ENCODE assay signal across 22 cellular contexts in the genomic region with DNA sequence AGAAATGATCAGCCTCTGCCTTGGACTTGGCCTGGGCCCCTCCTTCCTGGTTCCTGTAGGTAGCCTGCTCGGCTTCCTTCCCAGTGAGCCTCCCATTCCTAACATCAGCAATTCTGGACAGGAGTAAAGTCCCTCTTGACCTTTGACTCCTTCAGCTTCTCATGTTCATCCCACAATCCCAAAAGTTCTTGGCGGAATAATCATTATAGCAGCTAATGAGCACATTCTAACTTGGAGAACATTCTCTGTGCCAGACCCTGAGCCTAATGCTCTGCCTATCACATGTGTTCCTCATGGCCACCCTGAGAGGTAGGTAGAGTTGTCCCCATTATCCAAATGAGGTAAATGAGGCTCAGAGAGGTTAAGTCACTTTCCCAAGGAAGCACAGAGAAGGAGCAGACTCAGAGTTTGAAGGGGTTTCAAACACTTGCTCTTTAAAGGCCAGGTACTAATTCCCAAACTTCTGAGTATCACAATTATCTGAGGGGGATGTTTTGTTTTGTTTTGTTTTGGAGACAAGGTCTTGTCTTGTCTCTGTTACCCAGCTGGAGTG. TPM values are rescaled to one million over a fixed set of nuclear protein-coding genes. Genes with fewer than 3 reads are reported as not detected.
DNase-seq lines count a peak whose midpoint lies in the region; ATAC-seq, FAIRE-seq and TF ChIP-seq lines count a peak whose summit lies in the region.
"Had no signal": no experiment of that assay in that cellular context is flagged by ENCODE, and none has a peak within 500 bp of the region (broad histone marks: within the 10 kb centered on the region; RNA-seq: fewer than 3 reads in every experiment).

No MANE protein-coding gene starts in this region.

- H3K9me3 ChIP-seq in HepG2 (ENCODE audit: low read length), result no peaks in the 10 kb centered on the region
- no peaks in the 10 kb centered on the region for H3K9me3 ChIP-seq in small intestine (ENCODE audit: control insufficient read depth, low read depth)
- H3K9me3 ChIP-seq: BLaER1 treated with 17β-estradiol and CSF1 and Interleukin-3, amounts not matched to agents 10 nM and 100 nM; MG63 had no signal

- H3K36me3 ChIP-seq in HepG2 (replicated peaks in 1 of 2; ENCODE audit: control insufficient read depth in 1 of 2, insufficient read depth in 2 of 2, low read length in 2 of 2), result no peaks in the 10 kb centered on the region
- H3K36me3 ChIP-seq in small intestine (ENCODE audit: control insufficient read depth in 2 of 2, insufficient read depth in 2 of 2, low read length in 2 of 2), result no peaks in the 10 kb centered on the region
- no peaks in the 10 kb centered on the region for H3K36me3 ChIP-seq in brain microvascular endothelial cell (replicated peaks)
- H3K36me3 ChIP-seq: BLaER1 treated with 17β-estradiol and CSF1 and Interleukin-3, amounts not matched to agents 10 nM and 100 nM; MG63 had no signal

- H3K27ac Mint-ChIP-seq in T-helper 2 cell treated with Interferon-gamma antibody and Interleukin-4, amounts not matched to agents 5 μg/mL and 100 μg/mL, for 36 hours, result peak overlapping the region; percentile 31

- no peaks in the 10 kb centered on the region for H4K20me1 ChIP-seq in HepG2 (ENCODE audit: insufficient read depth, low read length)
- H4K20me1 ChIP-seq: BLaER1 treated with 17β-estradiol and CSF1 and Interleukin-3, amounts not matched to agents 10 nM and 100 nM had no signal

- in situ Hi-C loops in HepG2 (cut with HindIII; ENCODE audit: extremely low pct_ligation_motif_present, low pct_unique_long_range_greater_than_20kb), result loop anchor here (5.0 kb wide), 2 partner anchors 45 to 115 kb away; partner anchors contain the start of gene SLC27A4
- in situ Hi-C loops in brain microvascular endothelial cell (cut with HindIII; ENCODE audit: low pct_ligation_motif_present, low sequenced_read_pairs), result no loop called here

- TF ChIP-seq CTCF in VCaP (conservative IDR thresholded peaks at IDR 0.05), result no peak
- TF ChIP-seq CTCF in HepG2 (CRISPR knock-in tag; IDR thresholded peaks at IDR 0.05), result no peak
- TF ChIP-seq CTCF in brain microvascular endothelial cell (IDR thresholded peaks at IDR 0.05; ENCODE audit: low read depth, low read length, missing control alignments), result no peak

- H3K36me3 Mint-ChIP-seq in T-helper 2 cell treated with Interferon-gamma antibody and Interleukin-4, amounts not matched to agents 5 μg/mL and 100 μg/mL, for 36 hours (ENCODE audit: low read depth), result no peaks in the 10 kb centered on the region

- TF ChIP-seq EP300 in HepG2 (IDR thresholded peaks at IDR 0.05; ENCODE audit: low read depth in 2 of 2, low read length in 2 of 2) (0 out of 4 replicates have a peak, but pooled peaks of 1 of the 2 experiments have one; percentile 1), HepG2 (CRISPR knock-in tag; IDR thresholded peaks at IDR 0.05; ENCODE audit: borderline replicate concordance) (no peak)

- POLR2A ChIA-PET in HepG2 (lab: Yijun Ruan, JAX), result interaction anchor here (1.1 to 2.8 kb wide), 5 partner anchors 9 to 74 kb away, joined by 3 to 34 read pairs (median 12); partner anchors contain the start of genes GOLGA2, SWI5 and URM1

- ATAC-seq in HepG2 (no peak), GM18505 (IDR thresholded peaks at IDR 0.05; ENCODE audit: unreplicated experiment) (no peak)
- ATAC-seq: GM12878, PC-3 had no signal

- BruUV-seq in HepG2 (replicated peaks; lab: Mats Ljungman, UMichigan), result no TSS peak

- 75% methylated on average over 1 of the region's 2 CpGs for WGBS in HepG2 (ENCODE audit: low lambda C conversion rate)
- 44 to 73% (median 68%) methylated on average over 2 of the region's 2 CpGs for WGBS in small intestine, 3 donors

- H3K4me3 Mint-ChIP-seq in T-helper 2 cell treated with Interferon-gamma antibody and Interleukin-4, amounts not matched to agents 5 μg/mL and 100 μg/mL, for 36 hours, result no peak overlapping the region
- H3K4me3 Mint-ChIP-seq: CD8-positive, alpha-beta memory T cell had no signal

- H3K4me1 Mint-ChIP-seq in T-helper 2 cell treated with Interferon-gamma antibody and Interleukin-4, amounts not matched to agents 5 μg/mL and 100 μg/mL, for 36 hours (ENCODE audit: low read depth), result peaks cover 3% of the 10 kb centered on the region

- no peak for DNase-seq in T-helper 2 cell treated with Interferon-gamma antibody and Interleukin-4, amounts not matched to agents 5 μg/mL and 100 μg/mL, for 36 hours (ENCODE audit: low spot score)
- no peak for DNase-seq in T-helper 2 cell
- no peak for DNase-seq in HepG2 (ENCODE audit: low spot score)
- peak; percentile 61 for DNase-seq in small intestine
- DNase-seq in brain microvascular endothelial cell, result no peak
- no peak for DNase-seq in NCI-H2227 (lab: John Stamatoyannopoulos, UW; ENCODE audit: unreplicated experiment)
- DNase-seq: CD8-positive, alpha-beta memory T cell; DND-41; Karpas-422; MG63; NCI-H1092; NCI-H146; NCI-H2081; NCI-H510A treated with DMSO at 0.1 percent for 48 hours; NCI-H82; PC-3 had no signal

- H3K27ac ChIP-seq in VCaP, result peak overlapping the region; percentile 98
- H3K27ac ChIP-seq in HepG2 (ENCODE audit: extremely low read length, insufficient read depth, low read length), result peak overlapping the region; percentile 71
- H3K27ac ChIP-seq in small intestine (ENCODE audit: low read depth in 1 of 2, low read length in 1 of 2), result peak overlapping the region; percentile 76 to 89
- no peak overlapping the region for H3K27ac ChIP-seq in brain microvascular endothelial cell
- H3K27ac ChIP-seq: 22Rv1 had no signal

- H3K4me3 ChIP-seq in HepG2 (replicated peaks in 1 of 3; ENCODE audit: insufficient read depth in 1 of 3, low read depth in 2 of 3, low read length in 3 of 3) (peak overlapping the region in 1 of 3 experiments; percentile 69; a peak in 1 of 6 replicates), small intestine (ENCODE audit: low read depth in 1 of 2, low read length in 2 of 2) (no peak overlapping the region), brain microvascular endothelial cell (ENCODE audit: low read depth, low read length) (no peak overlapping the region)
- H3K4me3 ChIP-seq: BLaER1 treated with 17β-estradiol and CSF1 and Interleukin-3, amounts not matched to agents 10 nM and 100 nM; GM12878; MG63 had no signal

- no peaks in the 10 kb centered on the region for H3K9me3 Mint-ChIP-seq in T-helper 2 cell treated with Interferon-gamma antibody and Interleukin-4, amounts not matched to agents 5 μg/mL and 100 μg/mL, for 36 hours
- H3K9me3 Mint-ChIP-seq: CD8-positive, alpha-beta memory T cell had no signal

- H3K27me3 ChIP-seq in HepG2 (ENCODE audit: control insufficient read depth in 1 of 2, insufficient read depth in 2 of 2, low read length in 2 of 2) (no peaks in the 10 kb centered on the region; a peak in 1 of 5 replicates), small intestine (ENCODE audit: control insufficient read depth in 2 of 2, insufficient read depth in 2 of 2, low read length in 2 of 2) (no peaks in the 10 kb centered on the region), brain microvascular endothelial cell (replicated peaks) (no peaks in the 10 kb centered on the region)
- H3K27me3 ChIP-seq: BLaER1 treated with 17β-estradiol and CSF1 and Interleukin-3, amounts not matched to agents 10 nM and 100 nM; MG63 had no signal

- no peaks in the 10 kb centered on the region for H3K79me2 ChIP-seq in HepG2 (ENCODE audit: insufficient read depth, low read length)

- H3K4me1 ChIP-seq in HepG2 (ENCODE audit: insufficient read depth, low read length), result peaks cover 36% of the 10 kb centered on the region
- no peaks in the 10 kb centered on the region for H3K4me1 ChIP-seq in small intestine (ENCODE audit: control insufficient read depth in 2 of 2, insufficient read depth in 1 of 2, low read depth in 1 of 2, low read length in 1 of 2)

- FAIRE-seq in HepG2 (lab: Jason Lieb, UNC), result no peak
- FAIRE-seq in small intestine (lab: Jason Lieb, UNC), result no peak
- FAIRE-seq: G401.6, GM12878 had no signal

- no peaks in the 10 kb centered on the region for H3K27me3 Mint-ChIP-seq in T-helper 2 cell treated with Interferon-gamma antibody and Interleukin-4, amounts not matched to agents 5 μg/mL and 100 μg/mL, for 36 hours (ENCODE audit: low read depth)
- H3K27me3 Mint-ChIP-seq: CD8-positive, alpha-beta memory T cell had no signal

- H2AFZ ChIP-seq in HepG2 (ENCODE audit: low read length), result no peak overlapping the region

- CTCF ChIA-PET in HepG2 (lab: Yijun Ruan, JAX; ENCODE audit: low intra/inter-chr PET ratio, low total read pairs), result interaction anchor here (3.1 kb wide), 1 partner anchor 44 kb away, joined by 29 read pairs; the partner anchor contains the start of gene SLC27A4

- no peak for TF ChIP-seq RAD21 in HepG2 (CRISPR knock-in tag; IDR thresholded peaks at IDR 0.05)

- intact Hi-C loops in HepG2 (cut with micrococcal nuclease; ENCODE audit: unreplicated experiment), result loop anchor here (2.0 to 5.0 kb wide), 2 partner anchors 26 to 115 kb away; partner anchors contain the start of genes COQ4 and TRUB2

- peak overlapping the region; percentile 85 for H3K4me2 ChIP-seq in HepG2 (ENCODE audit: low read depth, low read length)
- H3K4me2 ChIP-seq: BLaER1 treated with 17β-estradiol and CSF1 and Interleukin-3, amounts not matched to agents 10 nM and 100 nM had no signal

- no peak for TF ChIP-seq POLR2A in HepG2 (IDR thresholded peaks at IDR 0.05; ENCODE audit: insufficient read depth in 1 of 2, low read depth in 2 of 2, low read length in 2 of 2)
- no peak for TF ChIP-seq POLR2A in GM18505 (IDR thresholded peaks at IDR 0.05; ENCODE audit: borderline replicate concordance, extremely low read depth, insufficient read depth, insufficient read length)

- H3K9ac ChIP-seq in HepG2 (ENCODE audit: insufficient read depth, low read depth, low read length), result peak overlapping the region; percentile 46

RNA-seq across cellular contexts. Expression of gene SWI5, which starts 21.2 kb away (rescaled TPM):
- total RNA-seq in HepG2 (2016; rRNA removed; fragmentation: Illumina TruSeq; extraction: Trizol), result 39.2 and 46.5 TPM in 2 replicates
- total RNA-seq in HepG2 (2016; cell fraction: cytosol; rRNA removed; fragmentation: Illumina TruSeq; extraction: Trizol; ENCODE audit: low read depth), result 10.4 and 11.6 TPM in 2 replicates
- total RNA-seq in HepG2 (2016; cell fraction: insoluble cytoplasmic fraction; rRNA removed; fragmentation: Illumina TruSeq; extraction: Trizol), result 42.5 and 47.8 TPM in 2 replicates
- total RNA-seq in HepG2 (2016; cell fraction: membrane; rRNA removed; fragmentation: Illumina TruSeq; extraction: Trizol), result 25.1 and 25.9 TPM in 2 replicates
- total RNA-seq in HepG2 (2016; cell fraction: nucleus; rRNA removed; fragmentation: Illumina TruSeq; extraction: Trizol), result 15.1 and 18.1 TPM in 2 replicates
- polyA plus RNA-seq in HepG2 (2011; rRNA removed) (41.0 and 48.7 TPM in 2 replicates), small intestine (10 to 100 TPM; 29.3 to 38.5 (median 37.8) TPM)
- polyA plus RNA-seq in HepG2 (2011; cell fraction: cytosol; rRNA removed), result 45.9 and 57.9 TPM in 2 replicates
- polyA plus RNA-seq in HepG2 (2011; cell fraction: nucleus; rRNA removed), result 18.6 and 19.1 TPM in 2 replicates
- polyA plus RNA-seq in HepG2 (2012), result 22.3 and 22.7 TPM in 2 replicates
- 16.0 and 21.0 TPM in 2 replicates for polyA plus RNA-seq in HepG2 (2016; cell fraction: cytosol; fragmentation: Illumina TruSeq; extraction: Trizol; ENCODE audit: low read depth)
- polyA plus RNA-seq in HepG2 (2016; cell fraction: insoluble cytoplasmic fraction; fragmentation: Illumina TruSeq; extraction: Trizol; ENCODE audit: low read depth), result 58.7 and 61.9 TPM in 2 replicates
- 28.9 and 29.7 TPM in 2 replicates for polyA plus RNA-seq in HepG2 (2016; cell fraction: membrane; fragmentation: Illumina TruSeq; extraction: Trizol; ENCODE audit: low read depth)
- 30.7 and 35.4 TPM in 2 replicates for polyA plus RNA-seq in HepG2 (2016; cell fraction: nucleus; fragmentation: Illumina TruSeq; extraction: Trizol; ENCODE audit: insufficient read depth, low read depth)
- 15.4 and 63.7 TPM in 2 replicates for polyA minus RNA-seq in HepG2 (2011; rRNA and poly(A)+ RNA removed; ENCODE audit: low replicate concordance)
- polyA minus RNA-seq in HepG2 (2011; cell fraction: cytosol; rRNA and poly(A)+ RNA removed), result 4.9 and 5.7 TPM in 2 replicates
- polyA minus RNA-seq in HepG2 (2011; cell fraction: nucleus; rRNA and poly(A)+ RNA removed), result 6.8 and 9.6 TPM in 2 replicates

RNA-seq across cellular contexts. Expression of gene GOLGA2, which starts 21.5 kb away (rescaled TPM):
- 35.4 and 45.8 TPM in 2 replicates for total RNA-seq in HepG2 (2016; rRNA removed; fragmentation: Illumina TruSeq; extraction: Trizol)
- total RNA-seq in HepG2 (2016; cell fraction: cytosol; rRNA removed; fragmentation: Illumina TruSeq; extraction: Trizol; ENCODE audit: low read depth), result 6.4 and 8.4 TPM in 2 replicates
- total RNA-seq in HepG2 (2016; cell fraction: insoluble cytoplasmic fraction; rRNA removed; fragmentation: Illumina TruSeq; extraction: Trizol), result 31.1 and 49.9 TPM in 2 replicates
- total RNA-seq in HepG2 (2016; cell fraction: membrane; rRNA removed; fragmentation: Illumina TruSeq; extraction: Trizol), result 10.9 and 13.1 TPM in 2 replicates
- total RNA-seq in HepG2 (2016; cell fraction: nucleus; rRNA removed; fragmentation: Illumina TruSeq; extraction: Trizol), result 42.8 and 46.0 TPM in 2 replicates
- 43.0 and 45.3 TPM in 2 replicates for polyA plus RNA-seq in HepG2 (2011; rRNA removed)
- 21.2 and 23.8 TPM in 2 replicates for polyA plus RNA-seq in HepG2 (2011; cell fraction: cytosol; rRNA removed)
- polyA plus RNA-seq in HepG2 (2011; cell fraction: nucleus; rRNA removed), result 61.8 and 75.6 TPM in 2 replicates
- polyA plus RNA-seq in HepG2 (2012), result 38.1 and 47.2 TPM in 2 replicates
- 2.0 and 2.7 TPM in 2 replicates for polyA plus RNA-seq in HepG2 (2016; cell fraction: cytosol; fragmentation: Illumina TruSeq; extraction: Trizol; ENCODE audit: low read depth)
- 30.5 and 39.7 TPM in 2 replicates for polyA plus RNA-seq in HepG2 (2016; cell fraction: insoluble cytoplasmic fraction; fragmentation: Illumina TruSeq; extraction: Trizol; ENCODE audit: low read depth)
- 4.6 and 5.4 TPM in 2 replicates for polyA plus RNA-seq in HepG2 (2016; cell fraction: membrane; fragmentation: Illumina TruSeq; extraction: Trizol; ENCODE audit: low read depth)
- 113 and 115 TPM in 2 replicates for polyA plus RNA-seq in HepG2 (2016; cell fraction: nucleus; fragmentation: Illumina TruSeq; extraction: Trizol; ENCODE audit: insufficient read depth, low read depth)
- polyA minus RNA-seq in HepG2 (2011; rRNA and poly(A)+ RNA removed; ENCODE audit: low replicate concordance), result 35.4 and 37.7 TPM in 2 replicates
- polyA minus RNA-seq in HepG2 (2011; cell fraction: cytosol; rRNA and poly(A)+ RNA removed), result 20.2 and 23.6 TPM in 2 replicates
- 62.4 and 64.2 TPM in 2 replicates for polyA minus RNA-seq in HepG2 (2011; cell fraction: nucleus; rRNA and poly(A)+ RNA removed)
- 10 to 100 TPM; 34.9 to 49.4 (median 48.0) TPM for polyA plus RNA-seq in small intestine

RNA-seq across cellular contexts. Expression of gene TRUB2, which starts 24.9 kb away (rescaled TPM):
- total RNA-seq in HepG2 (2016; rRNA removed; fragmentation: Illumina TruSeq; extraction: Trizol), result 41.2 and 57.8 TPM in 2 replicates
- 10.4 and 12.1 TPM in 2 replicates for total RNA-seq in HepG2 (2016; cell fraction: cytosol; rRNA removed; fragmentation: Illumina TruSeq; extraction: Trizol; ENCODE audit: low read depth)
- total RNA-seq in HepG2 (2016; cell fraction: insoluble cytoplasmic fraction; rRNA removed; fragmentation: Illumina TruSeq; extraction: Trizol), result 45.4 and 61.4 TPM in 2 replicates
- 14.0 and 15.7 TPM in 2 replicates for total RNA-seq in HepG2 (2016; cell fraction: membrane; rRNA removed; fragmentation: Illumina TruSeq; extraction: Trizol)
- total RNA-seq in HepG2 (2016; cell fraction: nucleus; rRNA removed; fragmentation: Illumina TruSeq; extraction: Trizol), result 16.3 and 19.3 TPM in 2 replicates
- polyA plus RNA-seq in HepG2 (2011; rRNA removed) (22.3 and 26.5 TPM in 2 replicates), small intestine (10 to 100 TPM; 17.0 to 35.3 (median 17.9) TPM)
- polyA plus RNA-seq in HepG2 (2011; cell fraction: cytosol; rRNA removed), result 15.5 and 18.8 TPM in 2 replicates
- 10.4 and 11.9 TPM in 2 replicates for polyA plus RNA-seq in HepG2 (2011; cell fraction: nucleus; rRNA removed)
- 17.0 and 18.3 TPM in 2 replicates for polyA plus RNA-seq in HepG2 (2012)
- polyA plus RNA-seq in HepG2 (2016; cell fraction: cytosol; fragmentation: Illumina TruSeq; extraction: Trizol; ENCODE audit: low read depth), result 8.5 and 10.6 TPM in 2 replicates
- 47.4 and 47.7 TPM in 2 replicates for polyA plus RNA-seq in HepG2 (2016; cell fraction: insoluble cytoplasmic fraction; fragmentation: Illumina TruSeq; extraction: Trizol; ENCODE audit: low read depth)
- polyA plus RNA-seq in HepG2 (2016; cell fraction: membrane; fragmentation: Illumina TruSeq; extraction: Trizol; ENCODE audit: low read depth), result 9.1 and 10.5 TPM in 2 replicates
- 23.3 and 26.5 TPM in 2 replicates for polyA plus RNA-seq in HepG2 (2016; cell fraction: nucleus; fragmentation: Illumina TruSeq; extraction: Trizol; ENCODE audit: insufficient read depth, low read depth)
- 28.6 and 113 TPM in 2 replicates for polyA minus RNA-seq in HepG2 (2011; rRNA and poly(A)+ RNA removed; ENCODE audit: low replicate concordance)
- 18.2 and 21.4 TPM in 2 replicates for polyA minus RNA-seq in HepG2 (2011; cell fraction: cytosol; rRNA and poly(A)+ RNA removed)
- polyA minus RNA-seq in HepG2 (2011; cell fraction: nucleus; rRNA and poly(A)+ RNA removed), result 12.0 and 13.4 TPM in 2 replicates

RNA-seq across cellular contexts. Expression of gene COQ4, which starts 25.3 kb away (rescaled TPM):
- total RNA-seq in HepG2 (2016; rRNA removed; fragmentation: Illumina TruSeq; extraction: Trizol), result 16.2 and 26.1 TPM in 2 replicates
- total RNA-seq in HepG2 (2016; cell fraction: cytosol; rRNA removed; fragmentation: Illumina TruSeq; extraction: Trizol; ENCODE audit: low read depth), result 11.9 and 18.5 TPM in 2 replicates
- 14.1 and 27.2 TPM in 2 replicates for total RNA-seq in HepG2 (2016; cell fraction: insoluble cytoplasmic fraction; rRNA removed; fragmentation: Illumina TruSeq; extraction: Trizol)
- 20.4 and 27.0 TPM in 2 replicates for total RNA-seq in HepG2 (2016; cell fraction: membrane; rRNA removed; fragmentation: Illumina TruSeq; extraction: Trizol)
- 19.9 and 21.8 TPM in 2 replicates for total RNA-seq in HepG2 (2016; cell fraction: nucleus; rRNA removed; fragmentation: Illumina TruSeq; extraction: Trizol)
- 36.0 and 37.5 TPM in 2 replicates for polyA plus RNA-seq in HepG2 (2011; rRNA removed)
- 22.7 and 32.6 TPM in 2 replicates for polyA plus RNA-seq in HepG2 (2011; cell fraction: cytosol; rRNA removed)
- 80.9 and 82.1 TPM in 2 replicates for polyA plus RNA-seq in HepG2 (2011; cell fraction: nucleus; rRNA removed)
- 17.6 and 19.0 TPM in 2 replicates for polyA plus RNA-seq in HepG2 (2012)
- polyA plus RNA-seq in HepG2 (2016; cell fraction: cytosol; fragmentation: Illumina TruSeq; extraction: Trizol; ENCODE audit: low read depth), result 18.0 and 23.7 TPM in 2 replicates
- polyA plus RNA-seq in HepG2 (2016; cell fraction: insoluble cytoplasmic fraction; fragmentation: Illumina TruSeq; extraction: Trizol; ENCODE audit: low read depth), result 17.7 and 21.6 TPM in 2 replicates
- 21.8 and 28.2 TPM in 2 replicates for polyA plus RNA-seq in HepG2 (2016; cell fraction: membrane; fragmentation: Illumina TruSeq; extraction: Trizol; ENCODE audit: low read depth)
- polyA plus RNA-seq in HepG2 (2016; cell fraction: nucleus; fragmentation: Illumina TruSeq; extraction: Trizol; ENCODE audit: insufficient read depth, low read depth), result 60.0 and 62.1 TPM in 2 replicates
- polyA minus RNA-seq in HepG2 (2011; rRNA and poly(A)+ RNA removed; ENCODE audit: low replicate concordance), result 45.1 and 143 TPM in 2 replicates
- 10.4 and 12.0 TPM in 2 replicates for polyA minus RNA-seq in HepG2 (2011; cell fraction: cytosol; rRNA and poly(A)+ RNA removed)
- 38.2 and 49.6 TPM in 2 replicates for polyA minus RNA-seq in HepG2 (2011; cell fraction: nucleus; rRNA and poly(A)+ RNA removed)
- 100 to 1,000 TPM in 2 of 3 donors, 10 to 100 TPM in 1; 78.3 to 198 (median 132) TPM for polyA plus RNA-seq in small intestine

RNA-seq across cellular contexts. Expression of gene SLC27A4, which starts 43.0 kb away (rescaled TPM):
- 9.3 and 18.8 TPM in 2 replicates for total RNA-seq in HepG2 (2016; rRNA removed; fragmentation: Illumina TruSeq; extraction: Trizol)
- 6.3 and 6.8 TPM in 2 replicates for total RNA-seq in HepG2 (2016; cell fraction: cytosol; rRNA removed; fragmentation: Illumina TruSeq; extraction: Trizol; ENCODE audit: low read depth)
- 8.9 and 19.1 TPM in 2 replicates for total RNA-seq in HepG2 (2016; cell fraction: insoluble cytoplasmic fraction; rRNA removed; fragmentation: Illumina TruSeq; extraction: Trizol)
- total RNA-seq in HepG2 (2016; cell fraction: membrane; rRNA removed; fragmentation: Illumina TruSeq; extraction: Trizol), result 17.4 and 19.4 TPM in 2 replicates
- total RNA-seq in HepG2 (2016; cell fraction: nucleus; rRNA removed; fragmentation: Illumina TruSeq; extraction: Trizol), result 16.1 and 21.0 TPM in 2 replicates
- polyA plus RNA-seq in HepG2 (2011; rRNA removed), result 10.6 and 16.9 TPM in 2 replicates
- 12.5 and 14.4 TPM in 2 replicates for polyA plus RNA-seq in HepG2 (2011; cell fraction: cytosol; rRNA removed)
- polyA plus RNA-seq in HepG2 (2011; cell fraction: nucleus; rRNA removed), result 30.1 and 31.3 TPM in 2 replicates
- polyA plus RNA-seq in HepG2 (2012), result 11.0 and 16.6 TPM in 2 replicates
- polyA plus RNA-seq in HepG2 (2016; cell fraction: cytosol; fragmentation: Illumina TruSeq; extraction: Trizol; ENCODE audit: low read depth), result 5.9 and 7.6 TPM in 2 replicates
- 10.5 and 13.4 TPM in 2 replicates for polyA plus RNA-seq in HepG2 (2016; cell fraction: insoluble cytoplasmic fraction; fragmentation: Illumina TruSeq; extraction: Trizol; ENCODE audit: low read depth)
- 14.0 and 17.0 TPM in 2 replicates for polyA plus RNA-seq in HepG2 (2016; cell fraction: membrane; fragmentation: Illumina TruSeq; extraction: Trizol; ENCODE audit: low read depth)
- 30.8 and 31.8 TPM in 2 replicates for polyA plus RNA-seq in HepG2 (2016; cell fraction: nucleus; fragmentation: Illumina TruSeq; extraction: Trizol; ENCODE audit: insufficient read depth, low read depth)
- 44.7 and 85.4 TPM in 2 replicates for polyA minus RNA-seq in HepG2 (2011; rRNA and poly(A)+ RNA removed; ENCODE audit: low replicate concordance)
- polyA minus RNA-seq in HepG2 (2011; cell fraction: cytosol; rRNA and poly(A)+ RNA removed), result 11.3 and 17.5 TPM in 2 replicates
- 9.3 and 12.4 TPM in 2 replicates for polyA minus RNA-seq in HepG2 (2011; cell fraction: nucleus; rRNA and poly(A)+ RNA removed)
- 100 to 1,000 TPM in 2 of 3 donors, 10 to 100 TPM in 1; 57.5 to 162 (median 132) TPM for polyA plus RNA-seq in small intestine
